ENCODE assay signal across 1 cellular context in genomic region chr7:54992876-54993490, GRCh38.
TF ChIP-seq lines count a peak whose summit lies in the region.

No MANE protein-coding gene starts in this region.

TF ChIP-seq in HepG2, 621 proteins besides CTCF, POLR2A, EP300 and RAD21 (continued from another document):
- TF ChIP-seq REST (IDR thresholded peaks at IDR 0.05; ENCODE audit: borderline replicate concordance in 1 of 2, low read depth in 1 of 2, low read length in 2 of 2) (no peak), ZNF292 (CRISPR knock-in tag; IDR thresholded peaks at IDR 0.05; ENCODE audit: borderline replicate concordance, low read depth) (no peak), SMC3 (IDR thresholded peaks at IDR 0.05; ENCODE audit: low read length) (no peak), NRL (CRISPR knock-in tag; IDR thresholded peaks at IDR 0.05; ENCODE audit: borderline replicate concordance) (no peak), PITX1 (CRISPR knock-in tag; IDR thresholded peaks at IDR 0.05) (0 out of 2 replicates have a peak, but pooled peaks have one; percentile 39), ZSCAN31 (CRISPR knock-in tag; IDR thresholded peaks at IDR 0.05; ENCODE audit: low read depth) (no peak), ZNF777 (CRISPR knock-in tag; IDR thresholded peaks at IDR 0.05) (no peak), ZNF280B (CRISPR knock-in tag; IDR thresholded peaks at IDR 0.05; ENCODE audit: borderline replicate concordance) (no peak), BRCA1 (CRISPR knock-in tag; IDR thresholded peaks at IDR 0.05) (no peak), NFYC (CRISPR knock-in tag; IDR thresholded peaks at IDR 0.05) (no peak)
- TF ChIP-seq, protein P1, sequence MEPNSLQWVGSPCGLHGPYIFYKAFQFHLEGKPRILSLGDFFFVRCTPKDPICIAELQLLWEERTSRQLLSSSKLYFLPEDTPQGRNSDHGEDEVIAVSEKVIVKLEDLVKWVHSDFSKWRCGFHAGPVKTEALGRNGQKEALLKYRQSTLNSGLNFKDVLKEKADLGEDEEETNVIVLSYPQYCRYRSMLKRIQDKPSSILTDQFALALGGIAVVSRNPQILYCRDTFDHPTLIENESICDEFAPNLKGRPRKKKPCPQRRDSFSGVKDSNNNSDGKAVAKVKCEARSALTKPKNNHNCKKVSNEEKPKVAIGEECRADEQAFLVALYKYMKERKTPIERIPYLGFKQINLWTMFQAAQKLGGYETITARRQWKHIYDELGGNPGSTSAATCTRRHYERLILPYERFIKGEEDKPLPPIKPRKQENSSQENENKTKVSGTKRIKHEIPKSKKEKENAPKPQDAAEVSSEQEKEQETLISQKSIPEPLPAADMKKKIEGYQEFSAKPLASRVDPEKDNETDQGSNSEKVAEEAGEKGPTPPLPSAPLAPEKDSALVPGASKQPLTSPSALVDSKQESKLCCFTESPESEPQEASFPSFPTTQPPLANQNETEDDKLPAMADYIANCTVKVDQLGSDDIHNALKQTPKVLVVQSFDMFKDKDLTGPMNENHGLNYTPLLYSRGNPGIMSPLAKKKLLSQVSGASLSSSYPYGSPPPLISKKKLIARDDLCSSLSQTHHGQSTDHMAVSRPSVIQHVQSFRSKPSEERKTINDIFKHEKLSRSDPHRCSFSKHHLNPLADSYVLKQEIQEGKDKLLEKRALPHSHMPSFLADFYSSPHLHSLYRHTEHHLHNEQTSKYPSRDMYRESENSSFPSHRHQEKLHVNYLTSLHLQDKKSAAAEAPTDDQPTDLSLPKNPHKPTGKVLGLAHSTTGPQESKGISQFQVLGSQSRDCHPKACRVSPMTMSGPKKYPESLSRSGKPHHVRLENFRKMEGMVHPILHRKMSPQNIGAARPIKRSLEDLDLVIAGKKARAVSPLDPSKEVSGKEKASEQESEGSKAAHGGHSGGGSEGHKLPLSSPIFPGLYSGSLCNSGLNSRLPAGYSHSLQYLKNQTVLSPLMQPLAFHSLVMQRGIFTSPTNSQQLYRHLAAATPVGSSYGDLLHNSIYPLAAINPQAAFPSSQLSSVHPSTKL (CRISPR knock-in tag; IDR thresholded peaks at IDR 0.05) = 0 out of 2 replicates have a peak, but pooled peaks have one; percentile 41
- TF ChIP-seq, protein P2, sequence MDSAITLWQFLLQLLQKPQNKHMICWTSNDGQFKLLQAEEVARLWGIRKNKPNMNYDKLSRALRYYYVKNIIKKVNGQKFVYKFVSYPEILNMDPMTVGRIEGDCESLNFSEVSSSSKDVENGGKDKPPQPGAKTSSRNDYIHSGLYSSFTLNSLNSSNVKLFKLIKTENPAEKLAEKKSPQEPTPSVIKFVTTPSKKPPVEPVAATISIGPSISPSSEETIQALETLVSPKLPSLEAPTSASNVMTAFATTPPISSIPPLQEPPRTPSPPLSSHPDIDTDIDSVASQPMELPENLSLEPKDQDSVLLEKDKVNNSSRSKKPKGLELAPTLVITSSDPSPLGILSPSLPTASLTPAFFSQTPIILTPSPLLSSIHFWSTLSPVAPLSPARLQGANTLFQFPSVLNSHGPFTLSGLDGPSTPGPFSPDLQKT (CRISPR knock-in tag; IDR thresholded peaks at IDR 0.05; ENCODE audit: borderline replicate concordance) = no peak
